Comparison of ENCODE assay signal across 1 cellular context in the genomic region with DNA sequence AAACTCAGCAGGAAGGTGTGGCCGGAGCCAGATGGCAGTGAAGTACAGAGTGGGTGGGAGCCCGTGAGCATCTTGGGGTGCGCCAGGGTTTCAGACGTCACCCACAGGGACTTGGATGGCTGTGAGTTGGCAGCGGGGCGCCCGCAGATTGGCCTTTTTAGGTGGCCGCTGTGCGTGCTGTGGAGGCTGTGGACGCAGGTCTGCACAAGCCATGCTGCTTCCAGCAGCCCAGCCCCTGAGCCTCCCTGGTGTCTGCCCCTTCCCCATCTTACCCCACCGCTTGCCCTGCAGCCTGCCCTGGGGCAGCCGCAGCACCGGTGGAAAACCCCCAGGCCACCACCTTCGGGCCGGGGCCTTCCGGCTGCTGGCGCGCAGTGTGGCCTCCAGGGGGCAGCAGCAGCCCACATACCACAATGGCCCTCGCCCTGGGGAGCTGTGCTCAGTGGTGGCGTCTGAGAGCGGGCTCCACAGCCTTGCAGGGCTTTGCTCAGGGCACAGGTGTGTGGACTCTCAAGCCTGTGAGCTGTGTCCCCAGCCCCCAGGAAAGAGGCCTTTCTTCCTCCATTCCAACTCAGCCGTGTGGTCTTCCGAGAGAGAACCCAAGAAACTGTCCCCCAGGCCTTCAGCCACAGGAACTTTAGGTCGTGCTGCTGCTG.
TF ChIP-seq lines count a peak whose summit lies in the region.

No MANE protein-coding gene starts in this region.

TF ChIP-seq in K562, 482 proteins besides CTCF, POLR2A, EP300 and RAD21 (continues in another document):
- TF ChIP-seq CHD1 (IDR thresholded peaks at IDR 0.05; ENCODE audit: low read length): no peak
- TF ChIP-seq POLR3A (IDR thresholded peaks at IDR 0.05; ENCODE audit: borderline replicate concordance, extremely low read depth, insufficient read depth, insufficient read length): no peak
- TF ChIP-seq, protein P1, sequence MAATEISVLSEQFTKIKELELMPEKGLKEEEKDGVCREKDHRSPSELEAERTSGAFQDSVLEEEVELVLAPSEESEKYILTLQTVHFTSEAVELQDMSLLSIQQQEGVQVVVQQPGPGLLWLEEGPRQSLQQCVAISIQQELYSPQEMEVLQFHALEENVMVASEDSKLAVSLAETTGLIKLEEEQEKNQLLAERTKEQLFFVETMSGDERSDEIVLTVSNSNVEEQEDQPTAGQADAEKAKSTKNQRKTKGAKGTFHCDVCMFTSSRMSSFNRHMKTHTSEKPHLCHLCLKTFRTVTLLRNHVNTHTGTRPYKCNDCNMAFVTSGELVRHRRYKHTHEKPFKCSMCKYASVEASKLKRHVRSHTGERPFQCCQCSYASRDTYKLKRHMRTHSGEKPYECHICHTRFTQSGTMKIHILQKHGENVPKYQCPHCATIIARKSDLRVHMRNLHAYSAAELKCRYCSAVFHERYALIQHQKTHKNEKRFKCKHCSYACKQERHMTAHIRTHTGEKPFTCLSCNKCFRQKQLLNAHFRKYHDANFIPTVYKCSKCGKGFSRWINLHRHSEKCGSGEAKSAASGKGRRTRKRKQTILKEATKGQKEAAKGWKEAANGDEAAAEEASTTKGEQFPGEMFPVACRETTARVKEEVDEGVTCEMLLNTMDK (IDR thresholded peaks at IDR 0.05; ENCODE audit: borderline replicate concordance, insufficient read depth, low read depth, low read length, poor library complexity, severe bottlenecking): peak; percentile 34
- no peak for TF ChIP-seq E2F3 (CRISPR knock-in tag; IDR thresholded peaks at IDR 0.05)
- TF ChIP-seq ZNF436 (CRISPR knock-in tag; IDR thresholded peaks at IDR 0.05): no peak
- TF ChIP-seq RFX1 (IDR thresholded peaks at IDR 0.05): no peak
- peak; percentile 32; the same call in 1 of the 2 replicates for TF ChIP-seq POLR2G (IDR thresholded peaks at IDR 0.05; ENCODE audit: low read depth, low read length)
- TF ChIP-seq U2AF1 (optimal IDR thresholded peaks at IDR 0.05; ENCODE audit: low read depth, low read length): no peak
- no peak for TF ChIP-seq EP400 (IDR thresholded peaks at IDR 0.05)
- no peak for TF ChIP-seq DNMT1 (IDR thresholded peaks at IDR 0.05)
- TF ChIP-seq ZC3H4 (CRISPR knock-in tag; IDR thresholded peaks at IDR 0.05; ENCODE audit: borderline replicate concordance): no peak
- no peak for TF ChIP-seq ZNF12 (CRISPR knock-in tag; IDR thresholded peaks at IDR 0.05)
- TF ChIP-seq, protein P2, sequence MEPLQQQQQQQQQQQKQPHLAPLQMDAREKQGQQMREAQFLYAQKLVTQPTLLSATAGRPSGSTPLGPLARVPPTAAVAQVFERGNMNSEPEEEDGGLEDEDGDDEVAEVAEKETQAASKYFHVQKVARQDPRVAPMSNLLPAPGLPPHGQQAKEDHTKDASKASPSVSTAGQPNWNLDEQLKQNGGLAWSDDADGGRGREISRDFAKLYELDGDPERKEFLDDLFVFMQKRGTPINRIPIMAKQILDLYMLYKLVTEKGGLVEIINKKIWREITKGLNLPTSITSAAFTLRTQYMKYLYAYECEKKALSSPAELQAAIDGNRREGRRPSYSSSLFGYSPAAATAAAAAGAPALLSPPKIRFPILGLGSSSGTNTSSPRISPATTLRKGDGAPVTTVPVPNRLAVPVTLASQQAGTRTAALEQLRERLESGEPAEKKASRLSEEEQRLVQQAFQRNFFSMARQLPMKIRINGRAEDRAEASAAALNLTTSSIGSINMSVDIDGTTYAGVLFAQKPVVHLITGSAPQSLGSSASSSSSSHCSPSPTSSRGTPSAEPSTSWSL (CRISPR knock-in tag; IDR thresholded peaks at IDR 0.05; ENCODE audit: borderline replicate concordance): no peak
- no peak for TF ChIP-seq RBM25 (IDR thresholded peaks at IDR 0.05; ENCODE audit: low read depth, low read length, severe bottlenecking)
- no peak for TF ChIP-seq NR3C1 (CRISPR knock-in tag; IDR thresholded peaks at IDR 0.05)
- peak; percentile 59; a peak in 3 of 4 replicates for TF ChIP-seq MAZ (CRISPR knock-in tag; conservative IDR thresholded peaks at IDR 0.05 in 1 of 2, IDR thresholded peaks at IDR 0.05 in 1 of 2)
- no peak for TF ChIP-seq MCM7 (IDR thresholded peaks at IDR 0.05)
- no peak for TF ChIP-seq STAT5A (IDR thresholded peaks at IDR 0.05; ENCODE audit: borderline replicate concordance, low read length)
- TF ChIP-seq, protein P3, sequence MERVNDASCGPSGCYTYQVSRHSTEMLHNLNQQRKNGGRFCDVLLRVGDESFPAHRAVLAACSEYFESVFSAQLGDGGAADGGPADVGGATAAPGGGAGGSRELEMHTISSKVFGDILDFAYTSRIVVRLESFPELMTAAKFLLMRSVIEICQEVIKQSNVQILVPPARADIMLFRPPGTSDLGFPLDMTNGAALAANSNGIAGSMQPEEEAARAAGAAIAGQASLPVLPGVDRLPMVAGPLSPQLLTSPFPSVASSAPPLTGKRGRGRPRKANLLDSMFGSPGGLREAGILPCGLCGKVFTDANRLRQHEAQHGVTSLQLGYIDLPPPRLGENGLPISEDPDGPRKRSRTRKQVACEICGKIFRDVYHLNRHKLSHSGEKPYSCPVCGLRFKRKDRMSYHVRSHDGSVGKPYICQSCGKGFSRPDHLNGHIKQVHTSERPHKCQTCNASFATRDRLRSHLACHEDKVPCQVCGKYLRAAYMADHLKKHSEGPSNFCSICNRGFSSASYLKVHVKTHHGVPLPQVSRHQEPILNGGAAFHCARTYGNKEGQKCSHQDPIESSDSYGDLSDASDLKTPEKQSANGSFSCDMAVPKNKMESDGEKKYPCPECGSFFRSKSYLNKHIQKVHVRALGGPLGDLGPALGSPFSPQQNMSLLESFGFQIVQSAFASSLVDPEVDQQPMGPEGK (CRISPR knock-in tag; IDR thresholded peaks at IDR 0.05; ENCODE audit: borderline replicate concordance): no peak
- peak; percentile 46 for TF ChIP-seq HMGN3 (IDR thresholded peaks at IDR 0.05; ENCODE audit: borderline replicate concordance, extremely low read depth, insufficient read length, low read depth, low read length)
- TF ChIP-seq SAFB2 (IDR thresholded peaks at IDR 0.05; ENCODE audit: borderline replicate concordance, low read depth, low read length, severe bottlenecking): no peak
- TF ChIP-seq ZNF445 (CRISPR knock-in tag; IDR thresholded peaks at IDR 0.05; ENCODE audit: low read depth): no peak
- TF ChIP-seq, protein P4, sequence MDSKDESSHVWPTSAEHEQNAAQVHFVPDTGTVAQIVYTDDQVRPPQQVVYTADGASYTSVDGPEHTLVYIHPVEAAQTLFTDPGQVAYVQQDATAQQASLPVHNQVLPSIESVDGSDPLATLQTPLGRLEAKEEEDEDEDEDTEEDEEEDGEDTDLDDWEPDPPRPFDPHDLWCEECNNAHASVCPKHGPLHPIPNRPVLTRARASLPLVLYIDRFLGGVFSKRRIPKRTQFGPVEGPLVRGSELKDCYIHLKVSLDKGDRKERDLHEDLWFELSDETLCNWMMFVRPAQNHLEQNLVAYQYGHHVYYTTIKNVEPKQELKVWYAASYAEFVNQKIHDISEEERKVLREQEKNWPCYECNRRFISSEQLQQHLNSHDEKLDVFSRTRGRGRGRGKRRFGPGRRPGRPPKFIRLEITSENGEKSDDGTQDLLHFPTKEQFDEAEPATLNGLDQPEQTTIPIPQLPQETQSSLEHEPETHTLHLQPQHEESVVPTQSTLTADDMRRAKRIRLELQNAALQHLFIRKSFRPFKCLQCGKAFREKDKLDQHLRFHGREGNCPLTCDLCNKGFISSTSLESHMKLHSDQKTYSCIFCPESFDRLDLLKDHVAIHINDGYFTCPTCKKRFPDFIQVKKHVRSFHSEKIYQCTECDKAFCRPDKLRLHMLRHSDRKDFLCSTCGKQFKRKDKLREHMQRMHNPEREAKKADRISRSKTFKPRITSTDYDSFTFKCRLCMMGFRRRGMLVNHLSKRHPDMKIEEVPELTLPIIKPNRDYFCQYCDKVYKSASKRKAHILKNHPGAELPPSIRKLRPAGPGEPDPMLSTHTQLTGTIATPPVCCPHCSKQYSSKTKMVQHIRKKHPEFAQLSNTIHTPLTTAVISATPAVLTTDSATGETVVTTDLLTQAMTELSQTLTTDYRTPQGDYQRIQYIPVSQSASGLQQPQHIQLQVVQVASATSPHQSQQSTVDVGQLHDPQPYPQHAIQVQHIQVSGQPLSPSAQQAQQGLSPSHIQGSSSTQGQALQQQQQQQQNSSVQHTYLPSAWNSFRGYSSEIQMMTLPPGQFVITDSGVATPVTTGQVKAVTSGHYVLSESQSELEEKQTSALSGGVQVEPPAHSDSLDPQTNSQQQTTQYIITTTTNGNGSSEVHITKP (IDR thresholded peaks at IDR 0.05; ENCODE audit: partially characterized antibody): peak; percentile 25
- TF ChIP-seq TEAD1 (CRISPR knock-in tag; IDR thresholded peaks at IDR 0.05): peak in 1 of 2 experiments; percentile 64; a peak in 1 of 4 replicates
- TF ChIP-seq CREM (IDR thresholded peaks at IDR 0.05; ENCODE audit: low read depth): peak; percentile 25; the same call in 1 of the 2 replicates
- TF ChIP-seq GTF2E2 (tag; IDR thresholded peaks at IDR 0.05): no peak
- TF ChIP-seq ATF7 (IDR thresholded peaks at IDR 0.05): peak; percentile 17; the same call in 1 of the 2 replicates
- TF ChIP-seq ZNF408 (CRISPR knock-in tag; IDR thresholded peaks at IDR 0.05; ENCODE audit: low read depth): no peak
- TF ChIP-seq THRAP3 (IDR thresholded peaks at IDR 0.05; ENCODE audit: borderline replicate concordance): no peak
- TF ChIP-seq, protein P5, sequence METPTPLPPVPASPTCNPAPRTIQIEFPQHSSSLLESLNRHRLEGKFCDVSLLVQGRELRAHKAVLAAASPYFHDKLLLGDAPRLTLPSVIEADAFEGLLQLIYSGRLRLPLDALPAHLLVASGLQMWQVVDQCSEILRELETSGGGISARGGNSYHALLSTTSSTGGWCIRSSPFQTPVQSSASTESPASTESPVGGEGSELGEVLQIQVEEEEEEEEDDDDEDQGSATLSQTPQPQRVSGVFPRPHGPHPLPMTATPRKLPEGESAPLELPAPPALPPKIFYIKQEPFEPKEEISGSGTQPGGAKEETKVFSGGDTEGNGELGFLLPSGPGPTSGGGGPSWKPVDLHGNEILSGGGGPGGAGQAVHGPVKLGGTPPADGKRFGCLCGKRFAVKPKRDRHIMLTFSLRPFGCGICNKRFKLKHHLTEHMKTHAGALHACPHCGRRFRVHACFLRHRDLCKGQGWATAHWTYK (CRISPR knock-in tag; IDR thresholded peaks at IDR 0.05): no peak
- TF ChIP-seq ZNF696 (CRISPR knock-in tag; conservative IDR thresholded peaks at IDR 0.05): no peak
- TF ChIP-seq, protein P6, sequence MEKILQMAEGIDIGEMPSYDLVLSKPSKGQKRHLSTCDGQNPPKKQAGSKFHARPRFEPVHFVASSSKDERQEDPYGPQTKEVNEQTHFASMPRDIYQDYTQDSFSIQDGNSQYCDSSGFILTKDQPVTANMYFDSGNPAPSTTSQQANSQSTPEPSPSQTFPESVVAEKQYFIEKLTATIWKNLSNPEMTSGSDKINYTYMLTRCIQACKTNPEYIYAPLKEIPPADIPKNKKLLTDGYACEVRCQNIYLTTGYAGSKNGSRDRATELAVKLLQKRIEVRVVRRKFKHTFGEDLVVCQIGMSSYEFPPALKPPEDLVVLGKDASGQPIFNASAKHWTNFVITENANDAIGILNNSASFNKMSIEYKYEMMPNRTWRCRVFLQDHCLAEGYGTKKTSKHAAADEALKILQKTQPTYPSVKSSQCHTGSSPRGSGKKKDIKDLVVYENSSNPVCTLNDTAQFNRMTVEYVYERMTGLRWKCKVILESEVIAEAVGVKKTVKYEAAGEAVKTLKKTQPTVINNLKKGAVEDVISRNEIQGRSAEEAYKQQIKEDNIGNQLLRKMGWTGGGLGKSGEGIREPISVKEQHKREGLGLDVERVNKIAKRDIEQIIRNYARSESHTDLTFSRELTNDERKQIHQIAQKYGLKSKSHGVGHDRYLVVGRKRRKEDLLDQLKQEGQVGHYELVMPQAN (IDR thresholded peaks at IDR 0.05; ENCODE audit: borderline replicate concordance): no peak
- no peak for TF ChIP-seq PYGO2 (tag; IDR thresholded peaks at IDR 0.05)
- TF ChIP-seq MCM5 (IDR thresholded peaks at IDR 0.05; ENCODE audit: low read depth): no peak
- TF ChIP-seq, protein P7, sequence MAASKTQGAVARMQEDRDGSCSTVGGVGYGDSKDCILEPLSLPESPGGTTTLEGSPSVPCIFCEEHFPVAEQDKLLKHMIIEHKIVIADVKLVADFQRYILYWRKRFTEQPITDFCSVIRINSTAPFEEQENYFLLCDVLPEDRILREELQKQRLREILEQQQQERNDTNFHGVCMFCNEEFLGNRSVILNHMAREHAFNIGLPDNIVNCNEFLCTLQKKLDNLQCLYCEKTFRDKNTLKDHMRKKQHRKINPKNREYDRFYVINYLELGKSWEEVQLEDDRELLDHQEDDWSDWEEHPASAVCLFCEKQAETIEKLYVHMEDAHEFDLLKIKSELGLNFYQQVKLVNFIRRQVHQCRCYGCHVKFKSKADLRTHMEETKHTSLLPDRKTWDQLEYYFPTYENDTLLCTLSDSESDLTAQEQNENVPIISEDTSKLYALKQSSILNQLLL (CRISPR knock-in tag; IDR thresholded peaks at IDR 0.05; ENCODE audit: borderline replicate concordance): no peak
- TF ChIP-seq NCOA1 (IDR thresholded peaks at IDR 0.05; ENCODE audit: low read depth): no peak
- TF ChIP-seq STAG1 (CRISPR knock-in tag; IDR thresholded peaks at IDR 0.05; ENCODE audit: borderline replicate concordance): peak; percentile 99
- peak; percentile 99 for TF ChIP-seq SMC3 (conservative IDR thresholded peaks at IDR 0.05; ENCODE audit: insufficient read depth, low read depth, low read length)
- TF ChIP-seq SMAD1 (IDR thresholded peaks at IDR 0.05; ENCODE audit: low read depth, low read length, partially characterized antibody): no peak
- TF ChIP-seq MEF2D (tag; conservative IDR thresholded peaks at IDR 0.05; ENCODE audit: low read depth): no peak
- TF ChIP-seq, protein P8, sequence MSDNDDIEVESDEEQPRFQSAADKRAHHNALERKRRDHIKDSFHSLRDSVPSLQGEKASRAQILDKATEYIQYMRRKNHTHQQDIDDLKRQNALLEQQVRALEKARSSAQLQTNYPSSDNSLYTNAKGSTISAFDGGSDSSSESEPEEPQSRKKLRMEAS (CRISPR knock-in tag; IDR thresholded peaks at IDR 0.05): peak; percentile 39; the same call in 1 of the 2 replicates
- TF ChIP-seq SLC30A9 (CRISPR knock-in tag; IDR thresholded peaks at IDR 0.05): no peak
- no peak for TF ChIP-seq CCNT2 (IDR thresholded peaks at IDR 0.05; ENCODE audit: borderline replicate concordance, extremely low read depth, insufficient read length, low read depth, low read length)
- 0 out of 2 replicates have a peak, but pooled peaks have one; percentile 22 for TF ChIP-seq DPF2 (IDR thresholded peaks at IDR 0.05)
- no peak for TF ChIP-seq ELF2 (CRISPR knock-in tag; IDR thresholded peaks at IDR 0.05)
- TF ChIP-seq ZEB2 (IDR thresholded peaks at IDR 0.05): no peak
- TF ChIP-seq, protein P9, sequence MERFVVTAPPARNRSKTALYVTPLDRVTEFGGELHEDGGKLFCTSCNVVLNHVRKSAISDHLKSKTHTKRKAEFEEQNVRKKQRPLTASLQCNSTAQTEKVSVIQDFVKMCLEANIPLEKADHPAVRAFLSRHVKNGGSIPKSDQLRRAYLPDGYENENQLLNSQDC (CRISPR knock-in tag; IDR thresholded peaks at IDR 0.05): no peak
- TF ChIP-seq BRF1 (IDR thresholded peaks at IDR 0.05; ENCODE audit: borderline replicate concordance, extremely low read depth, insufficient read length): no peak
